In genomic region chr7:37277513-37277912, GRCh38 we compare ENCODE assay signal across 23 cellular contexts.
"Had no signal": no experiment of that assay in that cellular context is flagged by ENCODE, and none has a peak within 500 bp of the region (broad histone marks: within the 10 kb centered on the region; RNA-seq: fewer than 3 reads in every experiment).

No MANE protein-coding gene starts in this region.

- ATAC-seq: activated CD4-positive, CD25-positive, alpha-beta regulatory T cell treated with anti-CD3 and anti-CD28 coated beads, Interleukin-2, amount 50 U/mL, for 24 hours; activated CD8-positive, alpha-beta memory T cell treated with anti-CD3 and anti-CD28 coated beads, Interleukin-2, amount 10 ng/mL, durations not matched to agents 7 days and 5 days; activated T-cell treated with anti-CD3 and anti-CD28 coated beads, Interleukin-2, amount 50 U/mL, for 4 hours; activated T-helper 17 cell treated with anti-CD3 and anti-CD28 coated beads, Interleukin-2, amount 50 U/mL, for 72 hours; body of pancreas; PC-3; SK-N-SH treated with all-trans-retinoic acid at 6 μM for 48 hours had no signal

- H3K4me3 ChIP-seq: adrenal gland, body of pancreas, SJSA1 had no signal

- H3K27me3 ChIP-seq: adrenal gland, body of pancreas, SJSA1 had no signal

- DNase-seq: activated CD4-positive, alpha-beta T cell treated with anti-CD3 and anti-CD28 coated beads for 48 hours; activated CD4-positive, alpha-beta T cell treated with anti-CD3 and anti-CD28 coated beads, Interleukin-2, amount 50 U/mL, for 48 hours; activated CD8-positive, alpha-beta memory T cell treated with anti-CD3 and anti-CD28 coated beads, Interleukin-2, amount 10 ng/mL, durations not matched to agents 7 days and 5 days; activated gamma-delta T cell; activated naive CD4-positive, alpha-beta T cell treated with anti-CD3 and anti-CD28 coated beads for 36 hours; activated naive CD8-positive, alpha-beta T cell treated with anti-CD3 and anti-CD28 coated beads, Interleukin-2, amount 10 ng/mL, durations not matched to agents 7 days and 5 days; activated T-cell treated with anti-CD3 and anti-CD28 coated beads, Interleukin-2, amount 50 U/mL, for 4 hours; adrenal gland; aorta; body of pancreas; Kasumi-1; KBM-7; NCI-H1048; NCI-H2029 treated with DMSO at 0.1 percent for 48 hours; NCI-H510A treated with DMSO at 0.1 percent for 48 hours; PC-3; SHP77 had no signal

- H3K9me3 Mint-ChIP-seq: activated naive CD4-positive, alpha-beta T cell treated with anti-CD3 and anti-CD28 coated beads for 36 hours; activated naive CD8-positive, alpha-beta T cell treated with anti-CD3 and anti-CD28 coated beads, Interleukin-2, amount 10 ng/mL, durations not matched to agents 7 days and 5 days; activated T-cell treated with anti-CD3 and anti-CD28 coated beads, Interleukin-2, amount 50 U/mL, for 4 hours; activated T-helper 17 cell treated with anti-CD3 and anti-CD28 coated beads, Interleukin-2, amount 50 U/mL, for 72 hours; central memory CD8-positive, alpha-beta T cell; T-helper 1 cell treated with Interleukin-12 subunit alpha and Interleukin-12 subunit beta and Interleukin-4 antibody, amounts not matched to agents 30 μg/mL and 1 μg/mL, for 36 hours had no signal

- H3K4me3 Mint-ChIP-seq: activated CD8-positive, alpha-beta memory T cell treated with anti-CD3 and anti-CD28 coated beads, Interleukin-2, amount 10 ng/mL, durations not matched to agents 7 days and 5 days; activated naive CD4-positive, alpha-beta T cell treated with anti-CD3 and anti-CD28 coated beads for 36 hours; activated naive CD8-positive, alpha-beta T cell treated with anti-CD3 and anti-CD28 coated beads, Interleukin-2, amount 10 ng/mL, durations not matched to agents 7 days and 5 days; activated T-cell treated with anti-CD3 and anti-CD28 coated beads, Interleukin-2, amount 50 U/mL, for 4 hours; activated T-helper 17 cell treated with anti-CD3 and anti-CD28 coated beads, Interleukin-2, amount 50 U/mL, for 72 hours; central memory CD8-positive, alpha-beta T cell; T-helper 1 cell treated with Interleukin-12 subunit alpha and Interleukin-12 subunit beta and Interleukin-4 antibody, amounts not matched to agents 30 μg/mL and 1 μg/mL, for 36 hours had no signal

- H3K27ac Mint-ChIP-seq: activated CD8-positive, alpha-beta memory T cell treated with anti-CD3 and anti-CD28 coated beads, Interleukin-2, amount 10 ng/mL, durations not matched to agents 7 days and 5 days; activated naive CD4-positive, alpha-beta T cell treated with anti-CD3 and anti-CD28 coated beads for 36 hours; activated naive CD8-positive, alpha-beta T cell treated with anti-CD3 and anti-CD28 coated beads, Interleukin-2, amount 10 ng/mL, durations not matched to agents 7 days and 5 days; activated T-helper 17 cell treated with anti-CD3 and anti-CD28 coated beads, Interleukin-2, amount 50 U/mL, for 72 hours; T-helper 1 cell treated with Interleukin-12 subunit alpha and Interleukin-12 subunit beta and Interleukin-4 antibody, amounts not matched to agents 30 μg/mL and 1 μg/mL, for 36 hours had no signal

- H3K27ac ChIP-seq: adrenal gland, body of pancreas, SJSA1 had no signal
